26 cellular contexts compared by ENCODE assay signal in genomic region chr9:82621446-82621845, GRCh38.
DNase-seq lines count a peak whose midpoint lies in the region; ATAC-seq and TF ChIP-seq lines count a peak whose summit lies in the region.
"Had no signal": no experiment of that assay in that cellular context is flagged by ENCODE, and none has a peak within 500 bp of the region (broad histone marks: within the 10 kb centered on the region; RNA-seq: fewer than 3 reads in every experiment).

No MANE protein-coding gene starts in this region.

- ATAC-seq in CD8-positive, alpha-beta T cell: no peak
- ATAC-seq: activated T-cell treated with anti-CD3 and anti-CD28 coated beads, Interleukin-2, amount 50 U/mL, for 4 hours; GM12878; heart right ventricle; left lobe of liver; natural killer cell; right lobe of liver had no signal

- no peaks in the 10 kb centered on the region for H3K9me3 Mint-ChIP-seq in CD8-positive, alpha-beta T cell

- CTCF ChIA-PET in CD8-positive, alpha-beta T cell (lab: Charles Lee): no interaction called here

- POLR2A ChIA-PET in CD8-positive, alpha-beta T cell (lab: Charles Lee): no interaction called here

- H3K9ac ChIP-seq in fibroblast of lung (ENCODE audit: insufficient read depth, low read length): no peak overlapping the region
- H3K9ac ChIP-seq in colonic mucosa (ENCODE audit: low read depth in 2 of 2, low read length in 2 of 2): no peak overlapping the region
- H3K9ac ChIP-seq: parathyroid adenoma had no signal

- H3K4me3 ChIP-seq in fibroblast of lung (replicated peaks in 1 of 4; ENCODE audit: control extremely low read depth in 1 of 4, insufficient read depth in 1 of 4, low read depth in 3 of 4, low read length in 4 of 4) (no peak overlapping the region), colonic mucosa (no peak overlapping the region)
- H3K4me3 ChIP-seq in CD8-positive, alpha-beta T cell (ENCODE audit: low read depth, low read length): no peak overlapping the region
- H3K4me3 ChIP-seq: GM12878, heart right ventricle, right lobe of liver had no signal

- H3K36me3 ChIP-seq in fibroblast of lung (ENCODE audit: control insufficient read depth, insufficient read depth, low read length) (no peaks in the 10 kb centered on the region), colonic mucosa (no peaks in the 10 kb centered on the region)
- H3K36me3 ChIP-seq in CD8-positive, alpha-beta T cell (ENCODE audit: insufficient read depth, low read length): no peaks in the 10 kb centered on the region
- H3K36me3 ChIP-seq: heart right ventricle, right lobe of liver had no signal

- intact Hi-C loops in CD8-positive, alpha-beta T cell (cut with DNase I, micrococcal nuclease): no loop called here
- intact Hi-C loops in colonic mucosa (cut with DNase I): no loop called here

- H3K27ac Mint-ChIP-seq in CD8-positive, alpha-beta T cell: no peak overlapping the region
- H3K27ac Mint-ChIP-seq: activated naive CD4-positive, alpha-beta T cell treated with anti-CD3 and anti-CD28 coated beads for 36 hours; CD8-positive, alpha-beta memory T cell; natural killer cell; T-helper 1 cell treated with Interleukin-12 subunit alpha and Interleukin-12 subunit beta and Interleukin-4 antibody, amounts not matched to agents 30 μg/mL and 1 μg/mL, for 36 hours had no signal

- H3K4me3 Mint-ChIP-seq in CD8-positive, alpha-beta T cell: no peak overlapping the region
- H3K4me3 Mint-ChIP-seq: activated naive CD4-positive, alpha-beta T cell treated with anti-CD3 and anti-CD28 coated beads for 36 hours; activated T-cell treated with anti-CD3 and anti-CD28 coated beads, Interleukin-2, amount 50 U/mL, for 4 hours; CD8-positive, alpha-beta memory T cell; natural killer cell; T-helper 1 cell treated with Interleukin-12 subunit alpha and Interleukin-12 subunit beta and Interleukin-4 antibody, amounts not matched to agents 30 μg/mL and 1 μg/mL, for 36 hours had no signal

- H3K36me3 Mint-ChIP-seq in CD8-positive, alpha-beta T cell: no peaks in the 10 kb centered on the region
- H3K36me3 Mint-ChIP-seq: CD8-positive, alpha-beta memory T cell; natural killer cell had no signal

- H3K27me3 Mint-ChIP-seq in CD8-positive, alpha-beta T cell (ENCODE audit: low read depth): no peaks in the 10 kb centered on the region
- H3K27me3 Mint-ChIP-seq: CD8-positive, alpha-beta memory T cell had no signal

- H3K9me3 ChIP-seq in fibroblast of lung (ENCODE audit: control insufficient read depth, insufficient read depth, low read depth, low read length) (no peaks in the 10 kb centered on the region), colonic mucosa (no peaks in the 10 kb centered on the region)
- H3K9me3 ChIP-seq in CD8-positive, alpha-beta T cell (ENCODE audit: low read length): no peaks in the 10 kb centered on the region
- H3K9me3 ChIP-seq: heart right ventricle, right lobe of liver had no signal

- no peak overlapping the region for H3K4me2 ChIP-seq in fibroblast of lung (ENCODE audit: extremely low read depth, insufficient read depth, low read length)

- no peaks in the 10 kb centered on the region for H3K4me1 Mint-ChIP-seq in CD8-positive, alpha-beta T cell (ENCODE audit: low read depth)
- H3K4me1 Mint-ChIP-seq: CD8-positive, alpha-beta memory T cell; natural killer cell had no signal

- DNase-seq in NCI-H1092 treated with DMSO at 0.1 percent for 48 hours (lab: John Stamatoyannopoulos, UW) (peak; percentile 46), NCI-H1092 (lab: John Stamatoyannopoulos, UW) (no peak), NCI-H1105 (lab: John Stamatoyannopoulos, UW) (peak; percentile 17), NCI-H510A (lab: John Stamatoyannopoulos, UW) (peak; percentile 57), fibroblast of lung (ENCODE audit: low read depth in 2 of 2) (peak; percentile 20 to 54), colonic mucosa (no peak), NCI-H446 (lab: John Stamatoyannopoulos, UW) (no peak)
- DNase-seq in CD8-positive, alpha-beta T cell: no peak
- DNase-seq: activated CD4-positive, alpha-beta T cell treated with anti-CD3 and anti-CD28 coated beads for 4 hours; activated naive CD4-positive, alpha-beta T cell treated with anti-CD3 and anti-CD28 coated beads for 36 hours; activated T-cell treated with anti-CD3 and anti-CD28 coated beads, Interleukin-2, amount 50 U/mL, for 4 hours; amygdala; CD8-positive, alpha-beta memory T cell; central memory CD4-positive, alpha-beta T cell; DND-41; heart right ventricle; Kasumi-1; natural killer cell; right lobe of liver; stimulated activated CD8-positive, alpha-beta memory T cell treated with anti-CD3 and anti-CD28 coated beads, Interleukin-4, amount 100 ng/mL, for 48 hours; trophoblast cell had no signal

- H4K20me1 ChIP-seq in fibroblast of lung (ENCODE audit: control insufficient read depth, extremely low read depth, insufficient read depth, low read length): no peaks in the 10 kb centered on the region

- H3K27me3 ChIP-seq in fibroblast of lung (ENCODE audit: control insufficient read depth, insufficient read depth, low read length) (no peaks in the 10 kb centered on the region), colonic mucosa (no peaks in the 10 kb centered on the region)
- no peaks in the 10 kb centered on the region for H3K27me3 ChIP-seq in CD8-positive, alpha-beta T cell (ENCODE audit: insufficient read depth, low read length)
- H3K27me3 ChIP-seq: right lobe of liver had no signal

- H3K4me1 ChIP-seq in fibroblast of lung (ENCODE audit: control insufficient read depth, extremely low read depth, insufficient read depth, low read length): no peaks in the 10 kb centered on the region
- H3K4me1 ChIP-seq in CD8-positive, alpha-beta T cell (ENCODE audit: insufficient read depth, low read length): no peaks in the 10 kb centered on the region
- H3K4me1 ChIP-seq in colonic mucosa: no peaks in the 10 kb centered on the region
- H3K4me1 ChIP-seq: heart right ventricle, parathyroid adenoma, right lobe of liver had no signal

- TF ChIP-seq CTCF in fibroblast of lung (conservative IDR thresholded peaks at IDR 0.05 in 1 of 2, IDR thresholded peaks at IDR 0.05 in 1 of 2; ENCODE audit: low read depth in 1 of 2, low read length in 2 of 2): no peak
- TF ChIP-seq CTCF in CD8-positive, alpha-beta T cell (IDR thresholded peaks at IDR 0.05): no peak
- TF ChIP-seq CTCF in colonic mucosa (IDR thresholded peaks at IDR 0.05): no peak

- H3K27ac ChIP-seq in fibroblast of lung (ENCODE audit: insufficient read depth, low read length) (no peak overlapping the region), colonic mucosa (no peak overlapping the region)
- no peak overlapping the region for H3K27ac ChIP-seq in CD8-positive, alpha-beta T cell (ENCODE audit: low read depth, low read length)
- H3K27ac ChIP-seq: 22Rv1, heart right ventricle, parathyroid adenoma, right lobe of liver had no signal

- H3K79me2 ChIP-seq in fibroblast of lung (ENCODE audit: control insufficient read depth, insufficient read depth, low read length): no peaks in the 10 kb centered on the region
- H3K79me2 ChIP-seq: parathyroid adenoma had no signal

- no peak overlapping the region for H2AFZ ChIP-seq in fibroblast of lung (ENCODE audit: low read length)
- H2AFZ ChIP-seq: parathyroid adenoma had no signal

Comparison
In these comparisons a context has a peak if more than half of its experiments do, and no peak if none do; other contexts are left out.
1. DNase-seq: peak in NCI-H1092 treated with DMSO at 0.1 percent for 48 hours (single experiment), NCI-H1105 (single experiment), NCI-H510A (single experiment) and fibroblast of lung (2 of 2); none in NCI-H1092 (single experiment), CD8-positive, alpha-beta T cell (0 of 7), colonic mucosa (single experiment) and NCI-H446 (0 of 2).